23 cellular contexts compared by ENCODE assay signal in the genomic region with DNA sequence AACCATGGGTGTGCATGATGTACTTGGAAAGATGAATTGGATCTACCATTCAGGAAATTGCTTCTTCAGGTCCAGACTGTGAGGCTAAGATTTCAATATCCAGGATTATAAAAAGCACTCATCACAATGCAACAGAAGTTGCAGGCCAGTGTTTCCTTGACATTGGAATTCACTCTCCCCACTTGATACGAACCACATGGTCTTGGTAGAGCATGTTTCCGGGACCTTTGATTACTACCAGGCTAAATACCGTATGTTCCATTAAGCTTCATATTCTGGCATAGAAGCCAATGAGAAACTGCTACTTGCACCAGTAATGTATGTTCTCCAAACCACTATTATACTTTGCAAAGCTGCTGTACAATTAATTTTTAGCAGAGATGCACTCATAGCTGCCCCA.
"Had no signal": no experiment of that assay in that cellular context is flagged by ENCODE, and none has a peak within 500 bp of the region (broad histone marks: within the 10 kb centered on the region; RNA-seq: fewer than 3 reads in every experiment).

No MANE protein-coding gene starts in this region.

- H3K9me3 ChIP-seq: ascending aorta had no signal

- H3K27me3 ChIP-seq: ascending aorta, brain microvascular endothelial cell had no signal

- H3K4me1 ChIP-seq: ascending aorta had no signal

- DNase-seq: activated CD4-positive, alpha-beta memory T cell treated with anti-CD3 and anti-CD28 coated beads for 36 hours; activated CD4-positive, alpha-beta T cell treated with anti-CD3 and anti-CD28 coated beads for 36 hours; activated CD4-positive, alpha-beta T cell treated with anti-CD3 and anti-CD28 coated beads, Interleukin-2, amount 10 ng/mL, durations not matched to agents 24 days and 14 days; activated CD4-positive, CD25-positive, alpha-beta regulatory T cell; activated CD4-positive, CD25-positive, alpha-beta regulatory T cell treated with anti-CD3 and anti-CD28 coated beads, Interleukin-2, amount 50 U/mL, for 72 hours; activated CD8-positive, alpha-beta memory T cell treated with anti-CD3 and anti-CD28 coated beads, Interleukin-2, amount 10 ng/mL, durations not matched to agents 7 days and 5 days; activated CD8-positive, alpha-beta memory T cell treated with anti-CD3 and anti-CD28 coated beads, Interleukin-2, amount 50 U/mL, for 4 hours; activated CD8-positive, alpha-beta T cell treated with anti-CD3 and anti-CD28 coated beads, Interleukin-2, amount 10 ng/mL, durations not matched to agents 7 days and 5 days; activated effector memory CD4-positive, alpha-beta T cell treated with anti-CD3 and anti-CD28 coated beads, Interleukin-2, amount 50 U/mL, for 16 hours; activated naive CD4-positive, alpha-beta T cell; activated naive CD4-positive, alpha-beta T cell treated with anti-CD3 and anti-CD28 coated beads, Interleukin-2, amount 10 ng/mL, durations not matched to agents 7 days and 5 days; activated naive CD8-positive, alpha-beta T cell treated with anti-CD3 and anti-CD28 coated beads, Interleukin-2, amount 10 ng/mL, durations not matched to agents 7 days and 5 days; activated T-cell treated with anti-CD3 and anti-CD28 coated beads, Interleukin-2, amount 50 U/mL, for 1 hour; activated T-cell treated with anti-CD3 and anti-CD28 coated beads, Interleukin-2, amount 50 U/mL, for 48 hours; brain microvascular endothelial cell; dorsolateral prefrontal cortex; effector memory CD4-positive, alpha-beta T cell; endodermal cell; foreskin fibroblast; head of caudate nucleus; T-helper 2 cell had no signal

- H3K27ac ChIP-seq: ascending aorta, brain microvascular endothelial cell, coronary artery had no signal

- H3K4me3 ChIP-seq: ascending aorta, coronary artery, dorsolateral prefrontal cortex had no signal

- H3K36me3 ChIP-seq: ascending aorta, brain microvascular endothelial cell had no signal
